ENCODE assay signal across 10 cellular contexts in the genomic region with DNA sequence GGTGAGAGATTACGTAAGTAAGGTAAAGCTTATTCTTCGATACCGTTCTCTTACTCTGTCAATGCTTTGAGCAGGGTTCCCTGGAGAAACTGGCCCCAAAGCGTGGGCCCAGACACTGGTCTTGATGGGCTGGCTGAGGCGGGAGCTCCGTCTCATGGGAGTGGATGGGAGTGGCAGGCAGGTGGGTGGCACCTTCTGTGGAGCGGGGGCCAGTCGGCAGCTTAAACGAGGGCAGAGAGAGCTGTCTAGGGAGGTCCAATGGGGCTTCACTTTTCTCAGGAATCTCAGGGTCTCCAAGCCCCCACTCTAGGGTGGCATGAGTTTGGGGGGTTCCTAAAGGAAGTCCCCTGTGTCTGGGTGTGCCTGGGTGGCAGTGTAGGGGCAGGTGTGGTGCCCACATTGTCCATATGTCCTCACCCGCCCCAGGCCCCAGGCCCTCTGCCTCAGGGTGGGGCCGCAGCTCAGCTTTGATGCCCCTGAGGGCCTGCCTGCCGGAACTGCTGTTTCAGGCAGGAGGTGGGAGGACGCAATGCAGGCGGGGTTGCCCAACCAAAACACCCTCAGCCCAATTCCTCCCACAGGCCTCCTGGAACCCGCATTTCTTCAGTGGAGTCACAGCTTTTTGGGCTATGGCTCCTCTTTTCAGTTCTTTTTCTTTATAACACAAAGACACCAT. TPM values are rescaled to one million over a fixed set of nuclear protein-coding genes. Genes with fewer than 3 reads are reported as not detected.
DNase-seq lines count a peak whose midpoint lies in the region; ATAC-seq and TF ChIP-seq lines count a peak whose summit lies in the region.
"Had no signal": no experiment of that assay in that cellular context is flagged by ENCODE, and none has a peak within 500 bp of the region (broad histone marks: within the 10 kb centered on the region; RNA-seq: fewer than 3 reads in every experiment).

No MANE protein-coding gene starts in this region.

- H3K27me3 Mint-ChIP-seq in immature natural killer cell (ENCODE audit: low read depth in 3 of 3), result peaks cover 16 to 34% (median 16%) of the 10 kb centered on the region in 3 donors

- no peaks in the 10 kb centered on the region for H3K9me3 ChIP-seq in left ventricle myocardium inferior (replicated peaks)
- no peaks in the 10 kb centered on the region for H3K9me3 ChIP-seq in right atrium auricular region
- H3K9me3 ChIP-seq in upper lobe of right lung, result no peaks in the 10 kb centered on the region
- H3K9me3 ChIP-seq: SK-N-SH had no signal

- no peak for ATAC-seq in upper lobe of right lung
- ATAC-seq in HG03432 (IDR thresholded peaks at IDR 0.05; ENCODE audit: unreplicated experiment), result no peak
- ATAC-seq in GM18519 (IDR thresholded peaks at IDR 0.05; ENCODE audit: low FRiP score, unreplicated experiment), result no peak

- H3K36me3 ChIP-seq in left ventricle myocardium inferior, result no peaks in the 10 kb centered on the region
- H3K36me3 ChIP-seq in right atrium auricular region, result no peaks in the 10 kb centered on the region
- no peaks in the 10 kb centered on the region for H3K36me3 ChIP-seq in upper lobe of right lung

- H3K27ac Mint-ChIP-seq in immature natural killer cell, result peak overlapping the region; percentile 97 to 100 (median 98)

- peaks cover 75 to 78% of the 10 kb centered on the region in 2 donors for H3K4me1 Mint-ChIP-seq in immature natural killer cell

- H3K9me3 Mint-ChIP-seq in immature natural killer cell, result peaks cover 0 to 4% (median 0%) of the 10 kb centered on the region in 6 donors

- no peaks in the 10 kb centered on the region for H3K36me3 Mint-ChIP-seq in immature natural killer cell

- H3K4me1 ChIP-seq in left ventricle myocardium inferior (peaks cover 25% of the 10 kb centered on the region), right atrium auricular region (peaks cover 0 to 25% of the 10 kb centered on the region in 2 donors), upper lobe of right lung (peaks cover 37% of the 10 kb centered on the region)

- intact Hi-C loops in left ventricle myocardium inferior (cut with micrococcal nuclease) (no loop called here), upper lobe of right lung (cut with DNase I) (no loop called here)

- TF ChIP-seq CTCF in left ventricle myocardium inferior (IDR thresholded peaks at IDR 0.05; ENCODE audit: borderline replicate concordance), result no peak
- TF ChIP-seq CTCF in right atrium auricular region (IDR thresholded peaks at IDR 0.05), result no peak
- TF ChIP-seq CTCF in upper lobe of right lung (IDR thresholded peaks at IDR 0.05), result no peak

- DNase-seq in left ventricle myocardium inferior (no peak), right atrium auricular region (ENCODE audit: low spot score) (no peak), SKM-1 (lab: John Stamatoyannopoulos, UW; ENCODE audit: unreplicated experiment) (peak; percentile 49), immature natural killer cell (peak; percentile 45 to 52 (median 52)), upper lobe of right lung (no peak), superior temporal gyrus (ENCODE audit: extremely low spot score) (no peak)
- DNase-seq: Kasumi-1, SK-N-SH had no signal

- H3K27me3 ChIP-seq in left ventricle myocardium inferior (ENCODE audit: low read depth) (no peaks in the 10 kb centered on the region), right atrium auricular region (no peaks in the 10 kb centered on the region), upper lobe of right lung (no peaks in the 10 kb centered on the region)

- peak overlapping the region; percentile 80 to 85 (median 83) for H3K4me3 Mint-ChIP-seq in immature natural killer cell

- H3K27ac ChIP-seq in left ventricle myocardium inferior (replicated peaks) (peak overlapping the region; percentile 30), right atrium auricular region (no peak overlapping the region), upper lobe of right lung (peak overlapping the region; percentile 63)

- H3K4me3 ChIP-seq in left ventricle myocardium inferior (no peak overlapping the region), right atrium auricular region (no peak overlapping the region), upper lobe of right lung (no peak overlapping the region)

RNA-seq across cellular contexts. Expression of a gene that starts 32.5 kb away (rescaled TPM):
- total RNA-seq in left ventricle myocardium inferior (50.2 TPM), right atrium auricular region (100 to 1,000 TPM in 1 of 2 donors, 10 to 100 TPM in 1; 54.0 to 116 TPM), upper lobe of right lung (123 TPM)
- polyA plus RNA-seq in immature natural killer cell, result 10 to 100 TPM; 27.2 to 54.3 (median 28.7) TPM

Comparison
In these comparisons a context has a peak if more than half of its experiments do, and no peak if none do; other contexts are left out.
1. H3K27ac ChIP-seq: peak in left ventricle myocardium inferior (single experiment) and upper lobe of right lung (single experiment); none in right atrium auricular region (0 of 2).
2. DNase-seq: peak in SKM-1 (single experiment) and immature natural killer cell (3 of 3); none in left ventricle myocardium inferior (single experiment), right atrium auricular region (single experiment), upper lobe of right lung (single experiment) and superior temporal gyrus (single experiment).